Comparison of ENCODE assay signal across 9 cellular contexts in the genomic region with DNA sequence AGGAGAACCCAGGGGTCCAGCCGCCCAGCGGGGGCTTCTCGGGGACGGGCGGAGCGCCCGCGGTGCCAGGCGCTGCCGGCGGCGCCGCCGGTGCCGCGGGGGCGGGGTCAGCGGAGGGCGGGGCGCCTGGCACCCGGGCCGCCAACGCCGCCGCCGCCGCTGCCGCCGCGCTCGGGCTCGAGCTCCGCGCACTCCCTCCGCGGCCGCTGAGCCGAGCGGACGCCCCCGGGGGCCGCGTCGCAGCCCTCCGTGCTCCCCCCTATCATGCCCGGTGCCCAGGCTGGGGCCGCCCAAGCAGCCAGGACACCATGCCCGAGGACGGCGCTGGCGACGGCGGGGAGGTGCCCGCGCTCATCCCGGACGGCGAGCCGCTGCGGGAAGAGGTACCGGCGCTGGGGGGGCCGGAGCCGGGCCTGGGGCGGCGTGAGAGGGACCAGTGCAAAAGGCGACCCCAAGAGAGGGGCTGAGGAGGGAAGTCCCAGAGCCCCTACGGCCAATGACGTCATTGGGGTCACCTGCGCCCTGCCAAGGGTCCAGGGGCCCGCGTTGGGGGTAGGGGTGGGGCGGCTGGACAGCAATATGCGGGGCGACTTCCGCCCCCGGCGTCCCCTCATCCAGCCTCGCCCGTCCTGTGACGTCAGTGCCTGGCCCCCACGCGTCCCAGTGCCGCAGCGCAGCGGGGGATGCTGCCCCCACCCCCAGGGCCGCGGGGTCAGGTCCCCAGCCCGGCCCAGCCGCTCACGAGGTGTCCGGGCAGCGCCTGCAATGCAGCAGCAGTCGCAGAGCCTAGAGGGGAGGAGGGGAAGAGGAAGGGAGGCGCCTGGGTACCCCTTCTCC. TPM values are rescaled to one million over a fixed set of nuclear protein-coding genes. Genes with fewer than 3 reads are reported as not detected.
DNase-seq lines count a peak whose midpoint lies in the region; ATAC-seq and TF ChIP-seq lines count a peak whose summit lies in the region.
"Had no signal": no experiment of that assay in that cellular context is flagged by ENCODE, and none has a peak within 500 bp of the region (broad histone marks: within the 10 kb centered on the region; RNA-seq: fewer than 3 reads in every experiment).

A gene (plus strand): TSS at position 189 of the 837 bp plus-strand sequence. CDS start 120 bp downstream, at position 309.

- peaks cover 25% of the 10 kb centered on the region for H3K27me3 Mint-ChIP-seq in activated CD4-positive, alpha-beta T cell treated with anti-CD3 and anti-CD28 coated beads, Interleukin-2, amount 10 ng/mL, durations not matched to agents 7 days and 5 days
- peaks cover 20% of the 10 kb centered on the region for H3K27me3 Mint-ChIP-seq in activated T-cell treated with anti-CD3 and anti-CD28 coated beads, Interleukin-2, amount 50 U/mL, for 4 hours (ENCODE audit: low read depth)

- no peaks in the 10 kb centered on the region for H3K9me3 ChIP-seq in iPS-20b (ENCODE audit: insufficient read depth, low read depth, low read length)
- no peaks in the 10 kb centered on the region for H3K9me3 ChIP-seq in suprapubic skin

- TF ChIP-seq POLR2A in suprapubic skin (IDR thresholded peaks at IDR 0.05): no peak

- no peak within 1 kb of the TSS for H3K27ac Mint-ChIP-seq in activated CD4-positive, alpha-beta T cell treated with anti-CD3 and anti-CD28 coated beads, Interleukin-2, amount 10 ng/mL, durations not matched to agents 7 days and 5 days

- H3K36me3 ChIP-seq in iPS-20b (ENCODE audit: insufficient read depth, low read depth, low read length): no peaks in the 10 kb centered on the region
- H3K36me3 ChIP-seq in suprapubic skin: no peaks in the 10 kb centered on the region

- H3K4me1 ChIP-seq in iPS-20b (ENCODE audit: insufficient read depth, low read length) (peaks cover 4% of the 10 kb centered on the region; the same call in 1 of the 2 replicates), suprapubic skin (peaks cover 34% of the 10 kb centered on the region)

- no peaks in the 10 kb centered on the region for H3K36me3 Mint-ChIP-seq in activated CD4-positive, alpha-beta T cell treated with anti-CD3 and anti-CD28 coated beads, Interleukin-2, amount 10 ng/mL, durations not matched to agents 7 days and 5 days (ENCODE audit: low read depth)
- H3K36me3 Mint-ChIP-seq in activated T-cell treated with anti-CD3 and anti-CD28 coated beads, Interleukin-2, amount 50 U/mL, for 4 hours (ENCODE audit: insufficient read depth): no peaks in the 10 kb centered on the region

- CTCF ChIA-PET in activated CD4-positive, alpha-beta T cell treated with anti-CD3 and anti-CD28 coated beads, Interleukin-2, amount 10 ng/mL, durations not matched to agents 7 days and 5 days (lab: Charles Lee): interaction anchor here (1.2 to 1.9 kb wide), 2 partner anchors 10 to 117 kb away, joined by 3 to 11 read pairs; no protein-coding TSS in a partner anchor

- DNase-seq in activated CD4-positive, alpha-beta T cell treated with anti-CD3 and anti-CD28 coated beads, Interleukin-2, amount 10 ng/mL, durations not matched to agents 7 days and 5 days: no peak
- DNase-seq in activated CD4-positive, alpha-beta T cell treated with anti-CD3 and anti-CD28 coated beads, Interleukin-2, amount 50 U/mL, for 1 hour: no peak
- DNase-seq in activated T-cell treated with anti-CD3 and anti-CD28 coated beads, Interleukin-2, amount 50 U/mL, for 4 hours: no peak
- peak in 1 of 2 donors; percentile 60 for DNase-seq in suprapubic skin (ENCODE audit: low spot score in 2 of 2)
- DNase-seq in foreskin fibroblast: no peak
- no peak for DNase-seq in pons (ENCODE audit: low spot score)

- ATAC-seq in activated T-cell treated with anti-CD3 and anti-CD28 coated beads, Interleukin-2, amount 50 U/mL, for 4 hours: no peak
- ATAC-seq in HG03354 (IDR thresholded peaks at IDR 0.05; ENCODE audit: poor library complexity, severe bottlenecking, unreplicated experiment): no peak
- ATAC-seq: left colon had no signal

- H3K4me3 ChIP-seq in iPS-20b (ENCODE audit: low read length) (peak within 1 kb of the TSS; percentile 56), suprapubic skin (peak within 1 kb of the TSS; percentile 51), foreskin fibroblast (ENCODE audit: low read depth in 1 of 2, low read length in 2 of 2) (peak within 1 kb of the TSS in 1 of 2 donors; percentile 13)

- H3K27ac ChIP-seq in iPS-20b (ENCODE audit: low read length) (no peak within 1 kb of the TSS), suprapubic skin (no peak within 1 kb of the TSS)

- H3K9ac ChIP-seq in iPS-20b (ENCODE audit: low read depth, low read length): no peak within 1 kb of the TSS

- H3K27me3 ChIP-seq in iPS-20b (ENCODE audit: insufficient read depth, low read length) (peaks cover 45% of the 10 kb centered on the region), suprapubic skin (peaks cover 55% of the 10 kb centered on the region)

- no peaks in the 10 kb centered on the region for H3K9me3 Mint-ChIP-seq in activated CD4-positive, alpha-beta T cell treated with anti-CD3 and anti-CD28 coated beads, Interleukin-2, amount 10 ng/mL, durations not matched to agents 7 days and 5 days
- no peaks in the 10 kb centered on the region for H3K9me3 Mint-ChIP-seq in activated T-cell treated with anti-CD3 and anti-CD28 coated beads, Interleukin-2, amount 50 U/mL, for 4 hours

- H3K4me3 Mint-ChIP-seq in activated CD4-positive, alpha-beta T cell treated with anti-CD3 and anti-CD28 coated beads, Interleukin-2, amount 10 ng/mL, durations not matched to agents 7 days and 5 days: peak within 1 kb of the TSS; percentile 89
- H3K4me3 Mint-ChIP-seq in activated T-cell treated with anti-CD3 and anti-CD28 coated beads, Interleukin-2, amount 50 U/mL, for 4 hours: peak within 1 kb of the TSS; percentile 94

- POLR2A ChIA-PET in activated CD4-positive, alpha-beta T cell treated with anti-CD3 and anti-CD28 coated beads, Interleukin-2, amount 10 ng/mL, durations not matched to agents 7 days and 5 days (lab: Charles Lee): no interaction called here

- peaks cover 38% of the 10 kb centered on the region for H3K4me1 Mint-ChIP-seq in activated CD4-positive, alpha-beta T cell treated with anti-CD3 and anti-CD28 coated beads, Interleukin-2, amount 10 ng/mL, durations not matched to agents 7 days and 5 days
- peaks cover 24% of the 10 kb centered on the region for H3K4me1 Mint-ChIP-seq in activated T-cell treated with anti-CD3 and anti-CD28 coated beads, Interleukin-2, amount 50 U/mL, for 4 hours (ENCODE audit: low read depth)

- TF ChIP-seq EP300 in suprapubic skin (IDR thresholded peaks at IDR 0.05): no peak

- 5% methylated on average over 4 of the region's 95 CpGs for WGBS in suprapubic skin

- TF ChIP-seq CTCF in suprapubic skin (IDR thresholded peaks at IDR 0.05): no peak
- no peak for TF ChIP-seq CTCF in foreskin fibroblast (IDR thresholded peaks at IDR 0.05; ENCODE audit: low read depth, low read length)

RNA-seq across cellular contexts. Expression of the gene that starts here (rescaled TPM):
- total RNA-seq in activated CD4-positive, alpha-beta T cell treated with anti-CD3 and anti-CD28 coated beads, Interleukin-2, amount 10 ng/mL, durations not matched to agents 7 days and 5 days: not detected
- under 1 TPM in 1 of 3 donors, not detected in 2; 0.11 TPM for total RNA-seq in activated T-cell treated with anti-CD3 and anti-CD28 coated beads, Interleukin-2, amount 50 U/mL, for 4 hours
- not detected for total RNA-seq in suprapubic skin
